30 cellular contexts compared by ENCODE assay signal in the genomic region with DNA sequence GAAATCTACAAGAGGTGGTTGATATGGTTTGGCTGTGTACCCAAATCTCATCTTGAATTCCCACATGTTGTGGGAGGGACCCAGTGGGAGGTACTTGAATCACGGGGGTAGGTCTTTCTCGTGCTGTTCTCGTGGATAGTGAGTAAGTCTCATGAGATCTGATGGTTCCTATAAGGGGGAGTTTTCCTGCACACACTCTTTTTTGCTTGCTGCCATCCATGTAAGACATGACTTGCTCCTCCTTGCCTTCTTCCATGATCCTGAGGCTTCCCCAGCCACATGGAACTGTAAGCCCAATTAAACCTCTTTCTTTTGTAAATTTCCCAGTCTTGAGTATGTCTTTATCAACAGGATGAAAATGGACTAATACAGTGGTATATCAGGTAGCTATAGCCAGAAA. TPM values are rescaled to one million over a fixed set of nuclear protein-coding genes. Genes with fewer than 3 reads are reported as not detected.
"Had no signal": no experiment of that assay in that cellular context is flagged by ENCODE, and none has a peak within 500 bp of the region (broad histone marks: within the 10 kb centered on the region; RNA-seq: fewer than 3 reads in every experiment).

No MANE protein-coding gene starts in this region.

- ATAC-seq: stimulated activated effector memory CD8-positive, alpha-beta T cell treated with anti-CD3 and anti-CD28 coated beads, Interleukin-12 subunit alpha, Interleukin-12 subunit beta, amount 100 ng/mL, for 72 hours; stimulated activated memory B cell treated with anti-CD40 and anti-IgM and Interleukin-4, amounts not matched to agents 10 μg/mL and 1 μg/mL and 100 μg/mL, for 72 hours; stimulated activated naive B cell treated with anti-CD40 and anti-IgM and Interleukin-4, amounts not matched to agents 10 μg/mL and 1 μg/mL and 100 μg/mL, for 72 hours; stimulated activated naive CD8-positive, alpha-beta T cell treated with anti-CD3 and anti-CD28 coated beads, Interleukin-15, amount 100 ng/mL, for 72 hours; stimulated activated naive CD8-positive, alpha-beta T cell treated with anti-CD3 and anti-CD28 coated beads, Interleukin-15, Interleukin-2, amounts not matched to agents 100 U/mL and 50 U/mL, for 24 hours; upper lobe of right lung had no signal

- H3K4me1 ChIP-seq: stomach, suprapubic skin, testis, tibial artery, tibial nerve, transverse colon, upper lobe of left lung, upper lobe of right lung, uterus, vagina had no signal

- H3K36me3 Mint-ChIP-seq: stimulated activated effector memory CD8-positive, alpha-beta T cell treated with anti-CD3 and anti-CD28 coated beads, Interleukin-12 subunit alpha, Interleukin-12 subunit beta, amount 100 ng/mL, for 72 hours; stimulated activated memory B cell treated with anti-CD40 and anti-IgM and Interleukin-4, amounts not matched to agents 10 μg/mL and 1 μg/mL and 100 μg/mL, for 72 hours; stimulated activated naive B cell treated with anti-CD40 and anti-IgM and Interleukin-4, amounts not matched to agents 10 μg/mL and 1 μg/mL and 100 μg/mL, for 72 hours; type B pancreatic cell had no signal

- H3K36me3 ChIP-seq: stomach, suprapubic skin, thoracic aorta, thyroid gland, tibial artery, tibial nerve, transverse colon, upper lobe of left lung, upper lobe of right lung, uterus, vagina had no signal

- H3K9me3 Mint-ChIP-seq: stimulated activated effector memory CD8-positive, alpha-beta T cell treated with anti-CD3 and anti-CD28 coated beads, Interleukin-12 subunit alpha, Interleukin-12 subunit beta, amount 100 ng/mL, for 72 hours; stimulated activated naive CD8-positive, alpha-beta T cell treated with anti-CD3 and anti-CD28 coated beads, Interleukin-15, Interleukin-2, amounts not matched to agents 100 ng/mL and 50 ng/mL, for 24 hours had no signal

- H3K27ac Mint-ChIP-seq: stimulated activated effector memory CD8-positive, alpha-beta T cell treated with anti-CD3 and anti-CD28 coated beads, Interleukin-12 subunit alpha, Interleukin-12 subunit beta, amount 100 ng/mL, for 72 hours; stimulated activated memory B cell treated with anti-CD40 and anti-IgM and Interleukin-4, amounts not matched to agents 10 μg/mL and 1 μg/mL and 100 μg/mL, for 72 hours; stimulated activated naive B cell treated with anti-CD40 and anti-IgM and Interleukin-4, amounts not matched to agents 10 μg/mL and 1 μg/mL and 100 μg/mL, for 72 hours; stimulated activated naive CD8-positive, alpha-beta T cell treated with anti-CD3 and anti-CD28 coated beads, Interleukin-15, amount 100 ng/mL, for 72 hours; stimulated activated naive CD8-positive, alpha-beta T cell treated with anti-CD3 and anti-CD28 coated beads, Interleukin-15, Interleukin-2, amounts not matched to agents 100 ng/mL and 50 ng/mL, for 24 hours; type B pancreatic cell had no signal

- H3K4me3 Mint-ChIP-seq: stimulated activated effector memory CD8-positive, alpha-beta T cell treated with anti-CD3 and anti-CD28 coated beads, Interleukin-12 subunit alpha, Interleukin-12 subunit beta, amount 100 ng/mL, for 72 hours; stimulated activated memory B cell treated with anti-CD40 and anti-IgM and Interleukin-4, amounts not matched to agents 10 μg/mL and 1 μg/mL and 100 μg/mL, for 72 hours; stimulated activated naive B cell treated with anti-CD40 and anti-IgM and Interleukin-4, amounts not matched to agents 10 μg/mL and 1 μg/mL and 100 μg/mL, for 72 hours; stimulated activated naive CD8-positive, alpha-beta T cell treated with anti-CD3 and anti-CD28 coated beads, Interleukin-15, amount 100 ng/mL, for 72 hours; stimulated activated naive CD8-positive, alpha-beta T cell treated with anti-CD3 and anti-CD28 coated beads, Interleukin-15, Interleukin-2, amounts not matched to agents 100 ng/mL and 50 ng/mL, for 24 hours; type B pancreatic cell had no signal

- DNase-seq: stimulated activated CD4-positive, alpha-beta T cell treated with anti-CD3 and anti-CD28 coated beads, Interleukin-2, amount 100 ng/mL, for 48 hours; stimulated activated CD4-positive, alpha-beta T cell treated with anti-CD3 and anti-CD28 coated beads, Interleukin-4, amount 100 ng/mL, for 1 hour; stimulated activated CD4-positive, alpha-beta T cell treated with anti-CD3 and anti-CD28 coated beads, Interleukin-4, amount 100 ng/mL, for 24 hours; stimulated activated CD4-positive, alpha-beta T cell treated with anti-CD3 and anti-CD28 coated beads, Interleukin-4, amount 100 ng/mL, for 4 hours; stimulated activated CD8-positive, alpha-beta memory T cell treated with anti-CD3 and anti-CD28 coated beads, Interleukin-4, amount 100 ng/mL, for 48 hours; stimulated activated naive B cell treated with anti-CD40 and anti-IgM and Interleukin-4, amounts not matched to agents 10 μg/mL and 1 μg/mL and 100 μg/mL, for 72 hours; stimulated activated naive CD4-positive, alpha-beta T cell; stimulated activated naive CD4-positive, alpha-beta T cell treated with Interleukin-2 at 50 U/mL for 16 hours; stimulated activated naive CD8-positive, alpha-beta T cell treated with anti-CD3 and anti-CD28 coated beads, Interleukin-15, amount 100 ng/mL, for 72 hours; stimulated activated naive CD8-positive, alpha-beta T cell treated with anti-CD3 and anti-CD28 coated beads, Interleukin-15, Interleukin-2, amounts not matched to agents 100 U/mL and 50 U/mL, for 24 hours; stomach; substantia nigra; testis; thyroid gland; tibial artery; transverse colon; trophoblast cell; upper lobe of left lung; upper lobe of right lung; uterus had no signal

- H3K27ac ChIP-seq: stomach, suprapubic skin, testis, thoracic aorta, thyroid gland, tibial artery, tibial nerve, transverse colon, upper lobe of left lung, upper lobe of right lung, uterus, vagina had no signal

- H3K4me3 ChIP-seq: stomach, suprapubic skin, testis, thoracic aorta, thyroid gland, tibial artery, tibial nerve, transverse colon, upper lobe of left lung, upper lobe of right lung, uterus, vagina had no signal

- H3K27me3 ChIP-seq: testis, thyroid gland, upper lobe of left lung, uterus, vagina had no signal

- FAIRE-seq: urothelium cell line had no signal

- H3K4me1 Mint-ChIP-seq: stimulated activated effector memory CD8-positive, alpha-beta T cell treated with anti-CD3 and anti-CD28 coated beads, Interleukin-12 subunit alpha, Interleukin-12 subunit beta, amount 100 ng/mL, for 72 hours; stimulated activated memory B cell treated with anti-CD40 and anti-IgM and Interleukin-4, amounts not matched to agents 10 μg/mL and 1 μg/mL and 100 μg/mL, for 72 hours; stimulated activated naive B cell treated with anti-CD40 and anti-IgM and Interleukin-4, amounts not matched to agents 10 μg/mL and 1 μg/mL and 100 μg/mL, for 72 hours; stimulated activated naive CD8-positive, alpha-beta T cell treated with anti-CD3 and anti-CD28 coated beads, Interleukin-15, amount 100 ng/mL, for 72 hours had no signal

- H3K9me3 ChIP-seq: suprapubic skin, testis, thoracic aorta, thyroid gland, tibial artery, transverse colon, upper lobe of left lung, upper lobe of right lung, uterus, vagina had no signal

RNA-seq across cellular contexts. Expression of a gene that starts 5.2 kb away (rescaled TPM):
- total RNA-seq: stomach, subcutaneous adipose tissue, thoracic aorta, tibial nerve, transverse colon, vagina had no signal
- polyA plus RNA-seq: stomach had no signal
